Comparison of ENCODE assay signal across 9 cellular contexts in genomic region chr4:6548201-6548881, GRCh38. TPM values are rescaled to one million over a fixed set of nuclear protein-coding genes. Genes with fewer than 3 reads are reported as not detected.
A peak's percentile ranks its signal among the peaks of the same experiment; 100 is the strongest.
DNase-seq lines count a peak whose midpoint lies in the region; ATAC-seq and TF ChIP-seq lines count a peak whose summit lies in the region.
"Had no signal": no experiment of that assay in that cellular context is flagged by ENCODE, and none has a peak within 500 bp of the region (broad histone marks: within the 10 kb centered on the region; RNA-seq: fewer than 3 reads in every experiment).

No MANE protein-coding gene starts in this region.

- H3K4me1 ChIP-seq in suprapubic skin = no peaks in the 10 kb centered on the region

- no peaks in the 10 kb centered on the region for H3K9me3 ChIP-seq in suprapubic skin

- no peak for TF ChIP-seq EP300 in suprapubic skin (IDR thresholded peaks at IDR 0.05)

- TF ChIP-seq CTCF in suprapubic skin (IDR thresholded peaks at IDR 0.05) = no peak

- no peak overlapping the region for H3K4me3 ChIP-seq in suprapubic skin
- H3K4me3 ChIP-seq: thoracic aorta had no signal

- ATAC-seq in HG03097 (IDR thresholded peaks at IDR 0.05; ENCODE audit: low FRiP score, unreplicated experiment) = no peak

- peaks cover 51% of the 10 kb centered on the region for H3K27me3 ChIP-seq in suprapubic skin

- no peak overlapping the region for H3K27ac ChIP-seq in suprapubic skin
- H3K27ac ChIP-seq: thoracic aorta had no signal

- peak; percentile 54 for DNase-seq in EH (ENCODE audit: low read depth)
- peak; percentile 71 for DNase-seq in KBM-7
- DNase-seq in SW480 (ENCODE audit: low spot score) = peak; percentile 51
- DNase-seq in iPS-NIHi7 (ENCODE audit: extremely low spot score) = peak; percentile 77
- DNase-seq in stimulated activated CD4-positive, alpha-beta T cell treated with anti-CD3 and anti-CD28 coated beads, Interleukin-2, amount 100 ng/mL, for 48 hours = no peak
- no peak for DNase-seq in T-helper 2 cell
- DNase-seq in suprapubic skin (ENCODE audit: low spot score in 2 of 2) = no peak

- no peak for TF ChIP-seq POLR2A in suprapubic skin (IDR thresholded peaks at IDR 0.05)

- no peaks in the 10 kb centered on the region for H3K36me3 ChIP-seq in suprapubic skin
- H3K36me3 ChIP-seq: thoracic aorta had no signal

- 56% methylated on average over 8 of the region's 8 CpGs for WGBS in suprapubic skin

- in situ Hi-C loops in KBM-7 (cut with MboI; ENCODE audit: low pct_unique_long_range_greater_than_20kb, low sequenced_read_pairs) = no loop called here

RNA-seq across cellular contexts. Expression of gene MAN2B2, which starts 26.6 kb away (rescaled TPM):
- total RNA-seq in suprapubic skin = 10 to 100 TPM; 19.6 to 27.9 (median 25.2) TPM

Comparison
In these comparisons a context has a peak if more than half of its experiments do, and no peak if none do; other contexts are left out.
1. DNase-seq: peak in EH (single experiment), KBM-7 (single experiment), SW480 (single experiment) and iPS-NIHi7 (single experiment); none in stimulated activated CD4-positive, alpha-beta T cell treated with anti-CD3 and anti-CD28 coated beads, Interleukin-2, amount 100 ng/mL, for 48 hours (0 of 2), T-helper 2 cell (0 of 5) and suprapubic skin (0 of 2).